ENCODE assay signal across 17 cellular contexts in the genomic region with DNA sequence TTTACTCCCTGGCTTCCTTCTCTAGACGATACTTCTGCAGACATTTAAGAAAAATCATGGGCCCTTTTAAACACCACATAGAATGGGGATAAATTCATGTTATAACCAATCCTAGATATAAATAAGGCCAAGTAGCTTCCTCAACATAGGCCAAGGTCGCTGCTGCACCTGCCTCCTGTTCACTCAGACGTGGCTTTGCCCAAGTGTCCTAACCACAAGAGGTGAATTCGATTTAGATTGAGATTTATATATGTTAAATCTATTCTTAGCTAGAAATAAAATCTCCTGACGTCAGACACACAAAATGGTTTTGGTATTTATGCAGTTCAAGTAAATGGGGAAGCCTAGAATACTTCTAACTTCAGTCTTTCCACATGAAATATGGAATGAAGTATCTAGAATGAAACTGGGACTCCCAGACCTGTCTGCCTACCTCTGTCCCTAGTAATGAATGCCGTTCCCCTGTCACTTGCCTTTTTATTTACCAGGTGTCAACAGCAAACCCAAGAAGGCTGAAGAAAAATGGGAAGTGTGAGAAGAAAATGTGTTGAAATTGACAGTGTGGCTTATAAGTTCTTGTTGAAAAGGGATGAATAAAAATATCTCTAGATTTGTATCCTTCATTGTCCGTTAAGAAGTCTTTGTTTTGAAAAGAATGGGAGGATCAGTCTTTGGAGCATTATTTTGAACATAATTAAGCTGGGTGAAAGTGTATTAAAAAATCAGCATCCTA. TPM values are rescaled to one million over a fixed set of nuclear protein-coding genes. Genes with fewer than 3 reads are reported as not detected.
"Had no signal": no experiment of that assay in that cellular context is flagged by ENCODE, and none has a peak within 500 bp of the region (broad histone marks: within the 10 kb centered on the region; RNA-seq: fewer than 3 reads in every experiment).

No MANE protein-coding gene starts in this region.

- DNase-seq: activated CD4-positive, alpha-beta T cell treated with anti-CD3 and anti-CD28 coated beads, Interleukin-2, amount 50 U/mL, for 4 hours; activated CD4-positive, CD25-positive, alpha-beta regulatory T cell treated with anti-CD3 and anti-CD28 coated beads, Interleukin-2, amount 50 U/mL, for 72 hours; activated naive CD4-positive, alpha-beta T cell treated with anti-CD3 and anti-CD28 coated beads for 36 hours; activated naive CD8-positive, alpha-beta T cell treated with anti-CD3 and anti-CD28 coated beads, Interleukin-2, amount 50 U/mL, for 24 hours; aorta; cerebellar nuclear complex; effector memory CD4-positive, alpha-beta T cell; foreskin keratinocyte; kidney glomerular epithelial cell; mesendoderm; ovary; stimulated activated CD4-positive, alpha-beta T cell treated with anti-CD3 and anti-CD28 coated beads, Interleukin-12 subunit alpha, Interleukin-12 subunit beta, amount 100 ng/mL, for 4 hours; T1000; thyroid gland had no signal

- H3K4me3 Mint-ChIP-seq: activated naive CD4-positive, alpha-beta T cell treated with anti-CD3 and anti-CD28 coated beads for 36 hours; activated naive CD8-positive, alpha-beta T cell treated with anti-CD3 and anti-CD28 coated beads, Interleukin-2, amount 50 U/mL, for 24 hours; neural crest cell; stimulated activated effector memory CD8-positive, alpha-beta T cell treated with anti-CD3 and anti-CD28 coated beads, Interleukin-12 subunit alpha, Interleukin-12 subunit beta, amount 100 ng/mL, for 72 hours had no signal

- H3K4me3 ChIP-seq: ovary, thyroid gland had no signal

- ATAC-seq: activated naive CD8-positive, alpha-beta T cell treated with anti-CD3 and anti-CD28 coated beads, Interleukin-2, amount 50 U/mL, for 24 hours; foreskin keratinocyte; stimulated activated effector memory CD8-positive, alpha-beta T cell treated with anti-CD3 and anti-CD28 coated beads, Interleukin-12 subunit alpha, Interleukin-12 subunit beta, amount 100 ng/mL, for 72 hours had no signal

- H3K9me3 Mint-ChIP-seq: activated T-helper 2 cell treated with anti-CD3 and anti-CD28 coated beads, Interferon-gamma antibody, Interleukin-2, Interleukin-4, amounts not matched to agents 10 μg/mL and 5 μg/mL and 100 μg/mL, durations not matched to agents 14 hours and 24 hours and 36 hours; stimulated activated effector memory CD8-positive, alpha-beta T cell treated with anti-CD3 and anti-CD28 coated beads, Interleukin-12 subunit alpha, Interleukin-12 subunit beta, amount 100 ng/mL, for 72 hours had no signal

- H3K9me3 ChIP-seq: ovary, thyroid gland had no signal

- H3K36me3 ChIP-seq: ovary, thyroid gland had no signal

- H3K4me1 ChIP-seq: foreskin keratinocyte, thyroid gland had no signal

- H3K27me3 ChIP-seq: foreskin keratinocyte, ovary, thyroid gland had no signal

- H3K27ac ChIP-seq: foreskin keratinocyte, ovary, thyroid gland had no signal

- H3K27ac Mint-ChIP-seq: activated naive CD4-positive, alpha-beta T cell treated with anti-CD3 and anti-CD28 coated beads for 36 hours; activated naive CD8-positive, alpha-beta T cell treated with anti-CD3 and anti-CD28 coated beads, Interleukin-2, amount 50 U/mL, for 24 hours; activated T-helper 2 cell treated with anti-CD3 and anti-CD28 coated beads, Interferon-gamma antibody, Interleukin-2, Interleukin-4, amounts not matched to agents 10 μg/mL and 5 μg/mL and 100 μg/mL, durations not matched to agents 14 hours and 24 hours and 36 hours; stimulated activated effector memory CD8-positive, alpha-beta T cell treated with anti-CD3 and anti-CD28 coated beads, Interleukin-12 subunit alpha, Interleukin-12 subunit beta, amount 100 ng/mL, for 72 hours had no signal

- H3K36me3 Mint-ChIP-seq: stimulated activated effector memory CD8-positive, alpha-beta T cell treated with anti-CD3 and anti-CD28 coated beads, Interleukin-12 subunit alpha, Interleukin-12 subunit beta, amount 100 ng/mL, for 72 hours had no signal

- H3K4me1 Mint-ChIP-seq: neural crest cell; stimulated activated effector memory CD8-positive, alpha-beta T cell treated with anti-CD3 and anti-CD28 coated beads, Interleukin-12 subunit alpha, Interleukin-12 subunit beta, amount 100 ng/mL, for 72 hours had no signal

RNA-seq across cellular contexts. Expression of gene KIAA1549L, which starts 13.1 kb away (rescaled TPM):
- total RNA-seq: activated naive CD4-positive, alpha-beta T cell treated with anti-CD3 and anti-CD28 coated beads for 36 hours; activated T-helper 2 cell treated with anti-CD3 and anti-CD28 coated beads, Interferon-gamma antibody, Interleukin-2, Interleukin-4, amounts not matched to agents 10 μg/mL and 5 μg/mL and 100 μg/mL, durations not matched to agents 14 hours and 24 hours and 36 hours had no signal
